17 cellular contexts compared by ENCODE assay signal in genomic region chr14:98112211-98112780, GRCh38.
"Had no signal": no experiment of that assay in that cellular context is flagged by ENCODE, and none has a peak within 500 bp of the region (broad histone marks: within the 10 kb centered on the region; RNA-seq: fewer than 3 reads in every experiment).

No MANE protein-coding gene starts in this region.

- FAIRE-seq: keratinocyte had no signal

- H3K27ac ChIP-seq: coronary artery, prostate gland, stomach, testis, upper lobe of right lung had no signal

- H3K9me3 ChIP-seq: prostate gland, stomach, testis, upper lobe of right lung had no signal

- H3K4me1 ChIP-seq: prostate gland, stomach, testis, upper lobe of right lung had no signal

- H3K36me3 ChIP-seq: prostate gland, stomach, upper lobe of right lung had no signal

- H3K27me3 ChIP-seq: stomach, testis, upper lobe of right lung had no signal

- ATAC-seq: left ventricle myocardium superior, natural killer cell, sciatic nerve, upper lobe of right lung had no signal

- H3K4me3 ChIP-seq: coronary artery, prostate gland, stomach, testis, upper lobe of right lung had no signal

- DNase-seq: activated B cell treated with CpG ODN at 0.5 μM for 24 hours; activated CD4-positive, alpha-beta T cell treated with anti-CD3 and anti-CD28 coated beads, Interleukin-2, amount 10 ng/mL, durations not matched to agents 24 days and 14 days; activated naive CD4-positive, alpha-beta T cell treated with anti-CD3 and anti-CD28 coated beads, Interleukin-2, amount 10 ng/mL, durations not matched to agents 7 days and 5 days; foreskin fibroblast; hippocampal formation; left ventricle myocardium superior; mesenchymal stem cell; natural killer cell; occipital lobe; stomach; T-helper 2 cell; testis; upper lobe of right lung had no signal
